In the genomic region with DNA sequence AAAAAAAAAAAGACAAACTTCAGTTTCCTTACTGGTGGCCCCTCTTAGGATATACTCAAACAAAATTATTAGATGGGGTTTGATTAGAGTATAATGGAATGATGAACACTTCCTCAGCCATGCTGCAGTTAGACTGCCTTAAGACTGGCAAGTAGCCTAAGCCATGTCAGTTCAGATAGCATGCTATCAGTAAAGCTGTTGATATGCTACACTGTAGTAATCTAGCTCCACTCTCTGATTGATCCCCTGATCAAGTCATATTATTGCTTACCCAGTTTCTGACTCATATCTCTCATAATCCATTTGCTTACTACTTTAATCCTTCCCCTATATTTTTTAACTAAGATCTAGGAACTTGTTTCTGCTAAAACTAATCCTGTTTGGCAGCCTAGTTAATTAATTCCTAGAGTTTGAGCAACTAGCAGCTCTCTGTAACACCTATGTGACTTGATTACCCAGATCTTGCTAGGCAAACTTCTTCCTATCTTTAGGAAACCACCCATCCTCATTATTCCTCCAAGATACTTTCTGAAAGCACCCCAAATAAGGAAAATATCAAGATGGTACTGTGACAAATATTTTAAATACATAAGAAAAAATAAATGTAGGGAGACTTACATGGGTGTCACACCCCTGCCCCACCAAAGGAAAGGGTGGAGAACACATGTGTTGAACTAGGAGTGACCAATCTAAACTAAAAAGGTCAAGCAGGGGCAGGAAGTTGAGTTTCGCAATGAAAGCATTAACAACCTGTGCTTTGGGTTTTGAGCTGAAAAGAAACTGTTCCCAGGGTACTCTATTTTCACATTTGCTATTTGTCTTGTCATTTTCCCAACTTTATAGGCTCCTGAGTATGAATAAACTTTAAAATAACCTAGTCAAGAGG, we compare ENCODE assay signal across 11 cellular contexts. TPM values are rescaled to one million over a fixed set of nuclear protein-coding genes. Genes with fewer than 3 reads are reported as not detected.
DNase-seq lines count a peak whose midpoint lies in the region; ATAC-seq and TF ChIP-seq lines count a peak whose summit lies in the region.
"Had no signal": no experiment of that assay in that cellular context is flagged by ENCODE, and none has a peak within 500 bp of the region (broad histone marks: within the 10 kb centered on the region; RNA-seq: fewer than 3 reads in every experiment).

No MANE protein-coding gene starts in this region.

- ATAC-seq in left ventricle myocardium superior, result peak; percentile 68
- ATAC-seq in GM21786 (IDR thresholded peaks at IDR 0.05; ENCODE audit: unreplicated experiment), result no peak

- DNase-seq in SIG-M5 treated with dmso at 0.1 percent for 504 hours (lab: John Stamatoyannopoulos, UW; ENCODE audit: unreplicated experiment) (peak; percentile 17), SIG-M5 (lab: John Stamatoyannopoulos, UW) (no peak), RPMI8226 (peak; percentile 14), left ventricle myocardium superior (no peak), stomach (no peak), foreskin melanocyte (no peak), NCI-H2081 (lab: John Stamatoyannopoulos, UW) (no peak)
- DNase-seq: colonic mucosa; left cardiac atrium; stimulated activated CD4-positive, alpha-beta T cell treated with anti-CD3 and anti-CD28 coated beads, Interleukin-4, amount 100 ng/mL, for 1 hour had no signal

- intact Hi-C loops in left ventricle myocardium superior (cut with micrococcal nuclease) (no loop called here), stomach (cut with DNase I; ENCODE audit: low total_unique reads) (no loop called here)

- no peaks in the 10 kb centered on the region for H3K27me3 ChIP-seq in stomach
- H3K27me3 ChIP-seq: colonic mucosa had no signal

- H3K4me3 ChIP-seq in stomach, result no peak overlapping the region
- H3K4me3 ChIP-seq: colonic mucosa had no signal

- 21 to 62% (median 39%) methylated on average over 1 of the region's 1 CpG for WGBS in stomach, 5 donors

- H3K4me1 ChIP-seq in stomach, result peaks cover 23 to 75% (median 50%) of the 10 kb centered on the region in 4 donors

- TF ChIP-seq POLR2A in stomach (IDR thresholded peaks at IDR 0.05), result no peak

- no peak for TF ChIP-seq CTCF in stomach (IDR thresholded peaks at IDR 0.05)

- H3K36me3 ChIP-seq in stomach, result peaks cover 0 to 25% (median 19%) of the 10 kb centered on the region in 4 donors
- H3K36me3 ChIP-seq: colonic mucosa had no signal

- H3K27ac ChIP-seq in stomach, result peak overlapping the region in 4 of 5 donors; percentile 34 to 80 (median 52)
- H3K27ac ChIP-seq: colonic mucosa had no signal

- TF ChIP-seq EP300 in stomach (IDR thresholded peaks at IDR 0.05), result no peak

- H3K9me3 ChIP-seq in stomach, result no peaks in the 10 kb centered on the region
- H3K9me3 ChIP-seq: colonic mucosa had no signal

RNA-seq across cellular contexts. Expression of a gene that starts 43.2 kb away (rescaled TPM):
- 32.9 TPM for total RNA-seq in left ventricle myocardium superior
- 100 to 1,000 TPM in 1 of 5 donors, 10 to 100 TPM in 4; 25.5 to 114 (median 71.9) TPM for total RNA-seq in stomach
- 10 to 100 TPM in 1 of 3 donors, 1 to 10 TPM in 2; 6.6 to 10.1 (median 6.8) TPM for polyA plus RNA-seq in stomach

Comparison
In these comparisons a context has a peak if more than half of its experiments do, and no peak if none do; other contexts are left out.
1. DNase-seq: peak in SIG-M5 treated with dmso at 0.1 percent for 504 hours (single experiment) and RPMI8226 (single experiment); none in SIG-M5 (single experiment), left ventricle myocardium superior (single experiment), stomach (single experiment), foreskin melanocyte (single experiment) and NCI-H2081 (0 of 2).